ENCODE assay signal across 8 cellular contexts in the genomic region with DNA sequence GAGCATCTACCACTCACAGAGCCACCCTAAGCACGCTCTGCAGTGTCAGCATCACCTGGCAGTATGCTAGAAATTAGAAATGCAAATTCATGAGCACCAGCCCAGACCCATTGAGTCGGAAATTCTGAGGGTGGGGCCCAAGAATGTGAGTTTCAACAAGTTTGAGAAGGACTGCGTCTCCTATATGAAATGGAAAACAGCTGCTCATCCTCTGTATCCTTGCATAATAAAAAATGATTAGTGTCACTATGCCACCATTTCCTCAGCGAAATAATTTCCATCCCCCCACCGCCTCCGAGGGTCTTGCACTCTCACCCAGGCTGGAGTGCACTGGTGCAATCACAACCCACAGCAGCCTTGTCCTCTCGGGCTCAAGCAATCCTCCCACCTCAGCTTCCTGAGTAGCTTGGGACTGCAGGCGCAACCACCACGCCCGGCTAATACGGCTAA. TPM values are rescaled to one million over a fixed set of nuclear protein-coding genes. Genes with fewer than 3 reads are reported as not detected.
DNase-seq lines count a peak whose midpoint lies in the region; ATAC-seq and TF ChIP-seq lines count a peak whose summit lies in the region.

No MANE protein-coding gene starts in this region.

- CTCF ChIA-PET in activated CD8-positive, alpha-beta T cell treated with anti-CD3 and anti-CD28 coated beads, Interleukin-2, amount 10 ng/mL, durations not matched to agents 7 days and 5 days (lab: Charles Lee): interaction anchor here (1.1 to 8.5 kb wide), 15 partner anchors 9 to 373 kb away, joined by 3 to 114 read pairs (median 12); no protein-coding TSS in a partner anchor

- H3K4me1 ChIP-seq in liver (ENCODE audit: control insufficient read depth in 4 of 4, insufficient read depth in 4 of 4, low read length in 3 of 4): peaks cover under 1 to 35% (median 24%) of the 10 kb centered on the region in 4 donors
- H3K4me1 ChIP-seq in thyroid gland: peaks cover 8 to 33% of the 10 kb centered on the region in 2 donors

- intact Hi-C loops in thyroid gland (cut with DNase I): loop anchor here (10.0 kb wide), 1 partner anchor 133 kb away; no protein-coding TSS in a partner anchor

- no peak for TF ChIP-seq RAD21 in liver (IDR thresholded peaks at IDR 0.05)

- peak overlapping the region; percentile 98 for H3K27ac Mint-ChIP-seq in activated CD8-positive, alpha-beta T cell treated with anti-CD3 and anti-CD28 coated beads, Interleukin-2, amount 10 ng/mL, durations not matched to agents 7 days and 5 days

- no peaks in the 10 kb centered on the region for H3K27me3 ChIP-seq in liver (ENCODE audit: control insufficient read depth in 4 of 4, insufficient read depth in 4 of 4, low read length in 3 of 4)
- H3K27me3 ChIP-seq in thyroid gland: no peaks in the 10 kb centered on the region

- H3K27me3 Mint-ChIP-seq in activated CD8-positive, alpha-beta T cell treated with anti-CD3 and anti-CD28 coated beads, Interleukin-2, amount 10 ng/mL, durations not matched to agents 7 days and 5 days (ENCODE audit: low read depth): peaks cover 4% of the 10 kb centered on the region

- H3K9me3 ChIP-seq in liver (ENCODE audit: control insufficient read depth in 4 of 4, low read length in 3 of 4) (no peaks in the 10 kb centered on the region), thyroid gland (no peaks in the 10 kb centered on the region)

- H3K36me3 Mint-ChIP-seq in activated CD8-positive, alpha-beta T cell treated with anti-CD3 and anti-CD28 coated beads, Interleukin-2, amount 10 ng/mL, durations not matched to agents 7 days and 5 days (ENCODE audit: low read depth): peaks cover 13% of the 10 kb centered on the region

- H3K4me1 Mint-ChIP-seq in activated CD8-positive, alpha-beta T cell treated with anti-CD3 and anti-CD28 coated beads, Interleukin-2, amount 10 ng/mL, durations not matched to agents 7 days and 5 days (ENCODE audit: low read depth): peaks cover 46% of the 10 kb centered on the region

- peak; percentile 24 for ATAC-seq in GM18498 (IDR thresholded peaks at IDR 0.05; ENCODE audit: unreplicated experiment)
- peak; percentile 32 for ATAC-seq in HG02852 (IDR thresholded peaks at IDR 0.05; ENCODE audit: unreplicated experiment)
- no peak for ATAC-seq in activated CD8-positive, alpha-beta T cell treated with anti-CD3 and anti-CD28 coated beads, Interleukin-2, amount 10 ng/mL, durations not matched to agents 7 days and 5 days

- H3K4me3 Mint-ChIP-seq in activated CD8-positive, alpha-beta T cell treated with anti-CD3 and anti-CD28 coated beads, Interleukin-2, amount 10 ng/mL, durations not matched to agents 7 days and 5 days: peak overlapping the region; percentile 89

- H3K36me3 ChIP-seq in liver (ENCODE audit: control insufficient read depth in 4 of 4, insufficient read depth in 3 of 4, low read depth in 1 of 4, low read length in 3 of 4) (no peaks in the 10 kb centered on the region), thyroid gland (no peaks in the 10 kb centered on the region)

- H3K9me3 Mint-ChIP-seq in activated CD8-positive, alpha-beta T cell treated with anti-CD3 and anti-CD28 coated beads, Interleukin-2, amount 10 ng/mL, durations not matched to agents 7 days and 5 days (ENCODE audit: insufficient read depth): no peaks in the 10 kb centered on the region

- peak overlapping the region in 1 of 2 donors; percentile 85 for H3K9ac ChIP-seq in liver (ENCODE audit: low read depth in 1 of 2, low read length in 2 of 2)

- whole genome bisulfite sequencing in liver: 31% methylated on average over 11 of the region's 11 CpGs
- WGBS in thyroid gland, 2 donors: 29 to 31% methylated on average over 11 of the region's 11 CpGs

- TF ChIP-seq CTCF in liver (IDR thresholded peaks at IDR 0.05; ENCODE audit: low read depth, low read length, missing input control): no peak
- TF ChIP-seq CTCF in thyroid gland (IDR thresholded peaks at IDR 0.05): no peak

- peak; percentile 34 for DNase-seq in activated CD8-positive, alpha-beta T cell treated with anti-CD3 and anti-CD28 coated beads, Interleukin-2, amount 10 ng/mL, durations not matched to agents 7 days and 5 days
- DNase-seq in thyroid gland (no peak), NCI-H2029 (lab: John Stamatoyannopoulos, UW) (no peak), NCI-H524 treated with DMSO at 0.1 percent for 48 hours (lab: John Stamatoyannopoulos, UW) (no peak), SKM-1 treated with dmso at 0.1 percent for 144 hours (lab: John Stamatoyannopoulos, UW; ENCODE audit: unreplicated experiment) (no peak)

- peak overlapping the region; percentile 64 to 84 (median 82) for H3K4me3 ChIP-seq in liver (ENCODE audit: low read depth in 1 of 3, low read length in 3 of 3)
- peak overlapping the region in 2 of 3 donors; percentile 48 to 62 for H3K4me3 ChIP-seq in thyroid gland (replicated peaks in 1 of 3)

- TF ChIP-seq POLR2A in thyroid gland (IDR thresholded peaks at IDR 0.05): no peak

- H3K27ac ChIP-seq in liver (ENCODE audit: low read depth in 1 of 2, low read length in 2 of 2) (peak overlapping the region; percentile 94 to 95), thyroid gland (peak overlapping the region; percentile 78 to 86 (median 85))

- POLR2A ChIA-PET in activated CD8-positive, alpha-beta T cell treated with anti-CD3 and anti-CD28 coated beads, Interleukin-2, amount 10 ng/mL, durations not matched to agents 7 days and 5 days (lab: Charles Lee): interaction anchor here (1.0 to 4.6 kb wide), 6 partner anchors 8 to 142 kb away, joined by 4 to 64 read pairs (median 15); no protein-coding TSS in a partner anchor

TF ChIP-seq in liver, 16 proteins besides CTCF, POLR2A, EP300 and RAD21:
- TF ChIP-seq TAF1 (conservative IDR thresholded peaks at IDR 0.05) (no peak), FOXA1 (IDR thresholded peaks at IDR 0.05) (no peak), GABPA (IDR thresholded peaks at IDR 0.05 in 1 of 2, conservative IDR thresholded peaks at IDR 0.05 in 1 of 2) (no peak), EGR1 (IDR thresholded peaks at IDR 0.05; ENCODE audit: low read depth in 2 of 2) (no peak), ZBTB33 (IDR thresholded peaks at IDR 0.05) (no peak), SP1 (IDR thresholded peaks at IDR 0.05) (no peak), REST (IDR thresholded peaks at IDR 0.05) (no peak), YY1 (IDR thresholded peaks at IDR 0.05) (no peak), ATF3 (IDR thresholded peaks at IDR 0.05) (no peak)
- TF ChIP-seq, protein P1, sequence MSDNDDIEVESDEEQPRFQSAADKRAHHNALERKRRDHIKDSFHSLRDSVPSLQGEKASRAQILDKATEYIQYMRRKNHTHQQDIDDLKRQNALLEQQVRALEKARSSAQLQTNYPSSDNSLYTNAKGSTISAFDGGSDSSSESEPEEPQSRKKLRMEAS (IDR thresholded peaks at IDR 0.05): no peak

RNA-seq across cellular contexts. Expression of gene IQGAP2, which starts 1.3 kb away (rescaled TPM):
- total RNA-seq in activated CD8-positive, alpha-beta T cell treated with anti-CD3 and anti-CD28 coated beads, Interleukin-2, amount 10 ng/mL, durations not matched to agents 7 days and 5 days: 10 to 100 TPM; 62.7 to 72.1 TPM
- 100 to 1,000 TPM in 1 of 2 donors, 10 to 100 TPM in 1; 92.8 to 205 TPM for total RNA-seq in liver
- polyA plus RNA-seq in liver: 100 to 1,000 TPM in 1 of 2 donors, 10 to 100 TPM in 1; 41.5 to 112 TPM
- total RNA-seq in thyroid gland: 10 to 100 TPM; 55.1 to 85.5 (median 64.0) TPM
